In genomic region chr1:111832521-111833155, GRCh38 we compare ENCODE assay signal across 29 cellular contexts.
"Had no signal": no experiment of that assay in that cellular context is flagged by ENCODE, and none has a peak within 500 bp of the region (broad histone marks: within the 10 kb centered on the region; RNA-seq: fewer than 3 reads in every experiment).

No MANE protein-coding gene starts in this region.

- H3K4me3 Mint-ChIP-seq: activated B cell treated with CpG ODN at 0.5 μM for 24 hours; activated CD4-positive, alpha-beta T cell treated with anti-CD3 and anti-CD28 coated beads, Interleukin-2, amount 10 ng/mL, durations not matched to agents 24 days and 14 days; activated CD8-positive, alpha-beta memory T cell treated with anti-CD3 and anti-CD28 coated beads, Interleukin-2, amount 10 ng/mL, durations not matched to agents 7 days and 5 days; activated naive CD8-positive, alpha-beta T cell treated with anti-CD3 and anti-CD28 coated beads, Interleukin-2, amount 50 U/mL, for 24 hours; activated T-cell treated with anti-CD3 and anti-CD28 coated beads, Interleukin-2, amount 50 U/mL, for 24 hours; activated T-helper 1 cell treated with anti-CD3 and anti-CD28 coated beads, Interleukin-12 subunit alpha, Interleukin-12 subunit beta, Interleukin-2, Interleukin-4 antibody, amounts not matched to agents 30 ng/mL and 10 ng/mL and 1 ng/mL, durations not matched to agents 14 hours and 24 hours and 36 hours; T-helper 1 cell treated with Interleukin-12 subunit alpha and Interleukin-12 subunit beta and Interleukin-4 antibody, amounts not matched to agents 30 μg/mL and 1 μg/mL, for 36 hours had no signal

- H3K27ac ChIP-seq: ascending aorta, body of pancreas, coronary artery had no signal

- H3K27ac Mint-ChIP-seq: activated B cell treated with CpG ODN at 0.5 μM for 24 hours; activated CD4-positive, alpha-beta T cell treated with anti-CD3 and anti-CD28 coated beads, Interleukin-2, amount 10 ng/mL, durations not matched to agents 24 days and 14 days; activated CD8-positive, alpha-beta memory T cell treated with anti-CD3 and anti-CD28 coated beads, Interleukin-2, amount 10 ng/mL, durations not matched to agents 7 days and 5 days; activated naive CD4-positive, alpha-beta T cell treated with anti-CD3 and anti-CD28 coated beads, Interleukin-2, amount 50 U/mL, for 72 hours; activated naive CD8-positive, alpha-beta T cell treated with anti-CD3 and anti-CD28 coated beads, Interleukin-2, amount 50 U/mL, for 24 hours; activated T-cell treated with anti-CD3 and anti-CD28 coated beads, Interleukin-2, amount 50 U/mL, for 24 hours; activated T-helper 1 cell treated with anti-CD3 and anti-CD28 coated beads, Interleukin-12 subunit alpha, Interleukin-12 subunit beta, Interleukin-2, Interleukin-4 antibody, amounts not matched to agents 30 ng/mL and 10 ng/mL and 1 ng/mL, durations not matched to agents 14 hours and 24 hours and 36 hours; T-helper 1 cell treated with Interleukin-12 subunit alpha and Interleukin-12 subunit beta and Interleukin-4 antibody, amounts not matched to agents 30 μg/mL and 1 μg/mL, for 36 hours had no signal

- H3K4me3 ChIP-seq: ascending aorta, body of pancreas, coronary artery, MG63 had no signal

- H3K36me3 ChIP-seq: ascending aorta, MG63 had no signal

- DNase-seq: activated B cell treated with CpG ODN at 0.5 μM for 24 hours; activated CD4-positive, alpha-beta T cell treated with anti-CD3 and anti-CD28 coated beads for 1 hour; activated CD4-positive, alpha-beta T cell treated with anti-CD3 and anti-CD28 coated beads, Interleukin-2, amount 10 ng/mL, durations not matched to agents 24 days and 14 days; activated CD4-positive, alpha-beta T cell treated with anti-CD3 and anti-CD28 coated beads, Interleukin-2, amount 50 U/mL, for 48 hours; activated CD8-positive, alpha-beta memory T cell treated with anti-CD3 and anti-CD28 coated beads, Interleukin-2, amount 10 ng/mL, durations not matched to agents 7 days and 5 days; activated effector memory CD4-positive, alpha-beta T cell treated with Interleukin-2 at 50 U/mL for 16 hours; activated naive CD4-positive, alpha-beta T cell; activated naive CD8-positive, alpha-beta T cell treated with anti-CD3 and anti-CD28 coated beads, Interleukin-2, amount 50 U/mL, for 24 hours; activated T-cell treated with anti-CD3 and anti-CD28 coated beads, Interleukin-2, amount 50 U/mL, for 24 hours; amniotic stem cell; body of pancreas; MG63; MV-4-11; NCI-H1105 treated with DMSO at 0.1 percent for 48 hours; NCI-H1436 treated with DMSO at 0.1 percent for 48 hours; NCI-H1930; NCI-H2107; NCI-H2171 treated with DMSO at 0.1 percent for 48 hours; NCI-H226; NCI-H510A treated with DMSO at 0.1 percent for 48 hours; NCI-H69; SHP77 treated with DMSO at 0.1 percent for 48 hours; T-helper 9 cell had no signal

- H3K4me1 Mint-ChIP-seq: activated B cell treated with CpG ODN at 0.5 μM for 24 hours; activated CD4-positive, alpha-beta T cell treated with anti-CD3 and anti-CD28 coated beads, Interleukin-2, amount 10 ng/mL, durations not matched to agents 24 days and 14 days; activated CD8-positive, alpha-beta memory T cell treated with anti-CD3 and anti-CD28 coated beads, Interleukin-2, amount 10 ng/mL, durations not matched to agents 7 days and 5 days; activated naive CD8-positive, alpha-beta T cell treated with anti-CD3 and anti-CD28 coated beads, Interleukin-2, amount 50 U/mL, for 24 hours had no signal

- H3K9me3 Mint-ChIP-seq: activated B cell treated with CpG ODN at 0.5 μM for 24 hours; activated CD4-positive, alpha-beta T cell treated with anti-CD3 and anti-CD28 coated beads, Interleukin-2, amount 10 ng/mL, durations not matched to agents 24 days and 14 days; activated naive CD4-positive, alpha-beta T cell treated with anti-CD3 and anti-CD28 coated beads, Interleukin-2, amount 50 U/mL, for 72 hours; activated naive CD8-positive, alpha-beta T cell treated with anti-CD3 and anti-CD28 coated beads, Interleukin-2, amount 50 U/mL, for 24 hours; activated T-cell treated with anti-CD3 and anti-CD28 coated beads, Interleukin-2, amount 50 U/mL, for 24 hours; activated T-helper 1 cell treated with anti-CD3 and anti-CD28 coated beads, Interleukin-12 subunit alpha, Interleukin-12 subunit beta, Interleukin-2, Interleukin-4 antibody, amounts not matched to agents 30 ng/mL and 10 ng/mL and 1 ng/mL, durations not matched to agents 14 hours and 24 hours and 36 hours; T-helper 1 cell treated with Interleukin-12 subunit alpha and Interleukin-12 subunit beta and Interleukin-4 antibody, amounts not matched to agents 30 μg/mL and 1 μg/mL, for 36 hours had no signal

- H3K9me3 ChIP-seq: ascending aorta, body of pancreas, MG63 had no signal

- H3K36me3 Mint-ChIP-seq: activated CD8-positive, alpha-beta memory T cell treated with anti-CD3 and anti-CD28 coated beads, Interleukin-2, amount 10 ng/mL, durations not matched to agents 7 days and 5 days; activated naive CD4-positive, alpha-beta T cell treated with anti-CD3 and anti-CD28 coated beads, Interleukin-2, amount 50 U/mL, for 72 hours had no signal

- ATAC-seq: activated CD8-positive, alpha-beta memory T cell treated with anti-CD3 and anti-CD28 coated beads, Interleukin-2, amount 10 ng/mL, durations not matched to agents 7 days and 5 days; activated naive CD4-positive, alpha-beta T cell treated with anti-CD3 and anti-CD28 coated beads, Interleukin-2, amount 50 U/mL, for 72 hours; activated naive CD8-positive, alpha-beta T cell treated with anti-CD3 and anti-CD28 coated beads, Interleukin-2, amount 50 U/mL, for 24 hours; body of pancreas; PC-3 had no signal

- H3K27me3 ChIP-seq: ascending aorta, body of pancreas, MG63 had no signal

- H3K4me1 ChIP-seq: ascending aorta, body of pancreas had no signal
